19 cellular contexts compared by ENCODE assay signal in genomic region chr12:22729431-22729830, GRCh38.
DNase-seq lines count a peak whose midpoint lies in the region; ATAC-seq and TF ChIP-seq lines count a peak whose summit lies in the region.
"Had no signal": no experiment of that assay in that cellular context is flagged by ENCODE, and none has a peak within 500 bp of the region (broad histone marks: within the 10 kb centered on the region; RNA-seq: fewer than 3 reads in every experiment).

No MANE protein-coding gene starts in this region.

- DNase-seq in AG09309 (ENCODE audit: low read depth) (no peak), adipocyte (ENCODE audit: low read depth) (no peak), kidney glomerular epithelial cell (lab: John Stamatoyannopoulos, UW) (peak; percentile 43), skeletal muscle cell (ENCODE audit: low read depth) (no peak), NCI-H1436 treated with DMSO at 0.1 percent for 48 hours (lab: John Stamatoyannopoulos, UW) (no peak), GM13977 (ENCODE audit: low spot score) (no peak)
- no peak for DNase-seq in NK-92 treated with Interleukin-12 subunit alpha and Interleukin-12 subunit beta, amount 100 ng/mL, for 24 hours (lab: John Stamatoyannopoulos, UW)
- DNase-seq: activated CD8-positive, alpha-beta memory T cell treated with anti-CD3 and anti-CD28 coated beads, Interleukin-2, amount 50 U/mL, for 48 hours; activated naive CD4-positive, alpha-beta T cell treated with anti-CD3 and anti-CD28 coated beads for 36 hours; effector CD4-positive, alpha-beta T cell; GF-D8; NCI-H2107; SHP77 treated with DMSO at 0.1 percent for 48 hours; stimulated activated naive B cell treated with anti-CD40 and anti-IgM and Interleukin-4, amounts not matched to agents 10 μg/mL and 1 μg/mL and 100 μg/mL, for 72 hours; uterus had no signal

- TF ChIP-seq CTCF in AG09309 (IDR thresholded peaks at IDR 0.05; ENCODE audit: control insufficient read depth, insufficient read depth, low read depth, low read length, missing control alignments) (no peak), GM13977 (IDR thresholded peaks at IDR 0.05; ENCODE audit: extremely low read depth, insufficient read depth, missing control alignments) (no peak)

- no peaks in the 10 kb centered on the region for H3K9me3 ChIP-seq in adipocyte (ENCODE audit: control insufficient read depth, low read length)
- H3K9me3 ChIP-seq: HAP-1, neutrophil, uterus had no signal

- peak overlapping the region; percentile 58 for H3K9ac ChIP-seq in adipocyte (ENCODE audit: low read length)

- H3K4me3 ChIP-seq in AG09309 (ENCODE audit: control insufficient read depth, low read depth, low read length) (peak overlapping the region; percentile 20), adipocyte (ENCODE audit: low read length) (peak overlapping the region; percentile 77), skeletal muscle cell (ENCODE audit: low read depth, low read length) (peak overlapping the region; percentile 22)
- H3K4me3 ChIP-seq: HAP-1, uterus had no signal

- peaks cover 54% of the 10 kb centered on the region for H3K4me1 ChIP-seq in adipocyte (ENCODE audit: control insufficient read depth, insufficient read depth, low read length)
- H3K4me1 ChIP-seq: HAP-1, uterus had no signal

- no peaks in the 10 kb centered on the region for H3K27me3 ChIP-seq in adipocyte (replicated peaks; ENCODE audit: control insufficient read depth, insufficient read depth, low read length)
- H3K27me3 ChIP-seq: brain microvascular endothelial cell, neutrophil, uterus had no signal

- in situ Hi-C loops in GM13977 (cut with MboI; ENCODE audit: low pct_unique_long_range_greater_than_20kb, low sequenced_read_pairs, unreplicated experiment) = no loop called here

- H3K36me3 ChIP-seq in adipocyte (ENCODE audit: control insufficient read depth, insufficient read depth, low read length, severe bottlenecking) = no peaks in the 10 kb centered on the region
- H3K36me3 ChIP-seq: brain microvascular endothelial cell, HAP-1, neutrophil, uterus had no signal

- no peak for ATAC-seq in HG02885 (IDR thresholded peaks at IDR 0.05; ENCODE audit: poor library complexity, unreplicated experiment)

Comparison
In these comparisons a context has a peak if more than half of its experiments do, and no peak if none do; other contexts are left out.
1. H3K4me3 ChIP-seq: peak in every context shown above with its lines; median percentile 77 in adipocyte; 22 in skeletal muscle cell; 20 in AG09309.